Comparison of ENCODE assay signal across 25 cellular contexts in genomic region chr22:48953103-48953720, GRCh38.
"Had no signal": no experiment of that assay in that cellular context is flagged by ENCODE, and none has a peak within 500 bp of the region (broad histone marks: within the 10 kb centered on the region; RNA-seq: fewer than 3 reads in every experiment).

No MANE protein-coding gene starts in this region.

- H3K4me3 Mint-ChIP-seq: activated naive CD8-positive, alpha-beta T cell treated with anti-CD3 and anti-CD28 coated beads, Interleukin-2, amount 10 ng/mL, durations not matched to agents 7 days and 5 days; activated T-cell treated with anti-CD3 and anti-CD28 coated beads, Interleukin-2, amount 50 U/mL, for 72 hours; dendritic cell treated with granulocyte-macrophage colony-stimulating factor and Interleukin-4, amounts not matched to agents 40 ng/mL and 50 ng/mL, for 4 days; T-helper 1 cell treated with Interleukin-12 subunit alpha and Interleukin-12 subunit beta and Interleukin-4 antibody, amounts not matched to agents 30 μg/mL and 1 μg/mL, for 36 hours had no signal

- H3K27ac ChIP-seq: ascending aorta, cardiac muscle cell, esophagus squamous epithelium, left ventricle myocardium inferior, sigmoid colon, suprapubic skin, tibial artery, VCaP had no signal

- H3K36me3 Mint-ChIP-seq: brain had no signal

- DNase-seq: activated CD4-positive, alpha-beta T cell treated with anti-CD3 and anti-CD28 coated beads for 4 hours; activated CD4-positive, alpha-beta T cell treated with anti-CD3 and anti-CD28 coated beads, Interleukin-2, amount 50 U/mL, for 4 hours; activated effector memory CD4-positive, alpha-beta T cell treated with Interleukin-2 at 50 U/mL for 16 hours; activated naive CD4-positive, alpha-beta T cell treated with Interleukin-2 at 50 U/mL for 16 hours; activated naive CD8-positive, alpha-beta T cell treated with anti-CD3 and anti-CD28 coated beads, Interleukin-2, amount 10 ng/mL, durations not matched to agents 7 days and 5 days; activated T-cell treated with anti-CD3 and anti-CD28 coated beads for 4 hours; activated T-cell treated with anti-CD3 and anti-CD28 coated beads, Interleukin-2, amount 50 U/mL, for 72 hours; esophagus squamous epithelium; foreskin melanocyte; left ventricle myocardium inferior; nucleus accumbens; small intestine; stimulated activated CD4-positive, alpha-beta T cell treated with anti-CD3 and anti-CD28 coated beads, Interleukin-1b, Interleukin-23, amount 100 ng/mL, for 48 hours; stimulated activated naive CD4-positive, alpha-beta T cell; SW 1271; T-helper 9 cell had no signal

- H3K4me3 ChIP-seq: ascending aorta, cardiac muscle cell, esophagus squamous epithelium, left ventricle myocardium inferior, sigmoid colon, suprapubic skin, tibial artery had no signal

- H3K27me3 Mint-ChIP-seq: activated naive CD8-positive, alpha-beta T cell treated with anti-CD3 and anti-CD28 coated beads, Interleukin-2, amount 10 ng/mL, durations not matched to agents 7 days and 5 days; dendritic cell treated with granulocyte-macrophage colony-stimulating factor and Interleukin-4, amounts not matched to agents 40 ng/mL and 50 ng/mL, for 4 days had no signal

- H3K9me3 ChIP-seq: ascending aorta, esophagus squamous epithelium, sigmoid colon, suprapubic skin, tibial artery had no signal

- ATAC-seq: activated T-cell treated with anti-CD3 and anti-CD28 coated beads, Interleukin-2, amount 50 U/mL, for 72 hours had no signal

- H3K27ac Mint-ChIP-seq: activated naive CD8-positive, alpha-beta T cell treated with anti-CD3 and anti-CD28 coated beads, Interleukin-2, amount 10 ng/mL, durations not matched to agents 7 days and 5 days; activated T-cell treated with anti-CD3 and anti-CD28 coated beads, Interleukin-2, amount 50 U/mL, for 72 hours; dendritic cell treated with granulocyte-macrophage colony-stimulating factor and Interleukin-4, amounts not matched to agents 40 ng/mL and 50 ng/mL, for 4 days; T-helper 1 cell treated with Interleukin-12 subunit alpha and Interleukin-12 subunit beta and Interleukin-4 antibody, amounts not matched to agents 30 μg/mL and 1 μg/mL, for 36 hours had no signal

- H3K27me3 ChIP-seq: ascending aorta, cardiac muscle cell had no signal

- H3K4me1 ChIP-seq: ascending aorta, esophagus squamous epithelium, left ventricle myocardium inferior, sigmoid colon, tibial artery had no signal
